In genomic region chr12:53984901-53985357, GRCh38 we compare ENCODE assay signal across 9 cellular contexts. TPM values are rescaled to one million over a fixed set of nuclear protein-coding genes. Genes with fewer than 3 reads are reported as not detected.
DNase-seq lines count a peak whose midpoint lies in the region; ATAC-seq, FAIRE-seq and TF ChIP-seq lines count a peak whose summit lies in the region.
"Had no signal": no experiment of that assay in that cellular context is flagged by ENCODE, and none has a peak within 500 bp of the region (broad histone marks: within the 10 kb centered on the region; RNA-seq: fewer than 3 reads in every experiment).

Gene HOXC10 (plus strand): TSS chr12:53985146. CDS start chr12:53985260, 114 bp downstream.

- peaks cover 58% of the 10 kb centered on the region for H3K27me3 ChIP-seq in CD4-positive, CD25-positive, alpha-beta regulatory T cell (ENCODE audit: control insufficient read depth, insufficient read depth, low read length)
- H3K27me3 ChIP-seq in effector memory CD4-positive, alpha-beta T cell (replicated peaks; ENCODE audit: control insufficient read depth, insufficient read depth, low read length, poor library complexity, severe bottlenecking), result peaks cover 95% of the 10 kb centered on the region

- DNase-seq in CD4-positive, CD25-positive, alpha-beta regulatory T cell, result peak; percentile 49 to 84 (median 52)
- peak; percentile 93 for DNase-seq in H54 (ENCODE audit: insufficient read length, low spot score)
- DNase-seq in NCI-H446 treated with DMSO at 0.1 percent for 48 hours (lab: John Stamatoyannopoulos, UW), result peak; percentile 88
- peak; percentile 52 to 80 for DNase-seq in activated CD4-positive, alpha-beta T cell treated with anti-CD3 and anti-CD28 coated beads, Interleukin-2, amount 50 U/mL, for 24 hours (ENCODE audit: low read depth in 1 of 2, low spot score in 1 of 2)
- DNase-seq in effector memory CD4-positive, alpha-beta T cell, result peak; percentile 37 to 58 (median 54)
- peak; percentile 66 to 77 (median 75) for DNase-seq in mucosa of descending colon
- peak; percentile 96 for DNase-seq in stimulated activated CD8-positive, alpha-beta memory T cell treated with anti-CD3 and anti-CD28 coated beads, Interleukin-4, amount 100 ng/mL, for 48 hours

- H3K4me1 Mint-ChIP-seq in CD4-positive, CD25-positive, alpha-beta regulatory T cell, result peaks cover 15 to 61% (median 31%) of the 10 kb centered on the region in 4 donors

- H3K27me3 Mint-ChIP-seq in CD4-positive, CD25-positive, alpha-beta regulatory T cell, result peaks cover 96% of the 10 kb centered on the region

- no peak within 1 kb of the TSS for H3K27ac ChIP-seq in CD4-positive, CD25-positive, alpha-beta regulatory T cell (ENCODE audit: insufficient read depth, low read length, poor library complexity, severe bottlenecking)
- no peak within 1 kb of the TSS for H3K27ac ChIP-seq in effector memory CD4-positive, alpha-beta T cell (ENCODE audit: insufficient read depth, low read length, poor library complexity, severe bottlenecking)

- no peak within 1 kb of the TSS for H3K4me3 ChIP-seq in CD4-positive, CD25-positive, alpha-beta regulatory T cell (ENCODE audit: low read depth, low read length)
- peak within 1 kb of the TSS; percentile 6 for H3K4me3 ChIP-seq in effector memory CD4-positive, alpha-beta T cell (ENCODE audit: insufficient read depth, low read depth, low read length, poor library complexity, severe bottlenecking)
- H3K4me3 ChIP-seq in mucosa of descending colon, result no peak within 1 kb of the TSS

- peaks cover 30% of the 10 kb centered on the region for H3K4me1 ChIP-seq in CD4-positive, CD25-positive, alpha-beta regulatory T cell (ENCODE audit: control insufficient read depth, insufficient read depth, low read length, poor library complexity, severe bottlenecking)
- peaks cover 18% of the 10 kb centered on the region for H3K4me1 ChIP-seq in effector memory CD4-positive, alpha-beta T cell (ENCODE audit: control insufficient read depth, insufficient read depth, low read length, poor library complexity, severe bottlenecking)
- peaks cover 12% of the 10 kb centered on the region for H3K4me1 ChIP-seq in mucosa of descending colon (ENCODE audit: low read depth)

- FAIRE-seq in H54 (lab: Jason Lieb, UNC), result peak; percentile 68

- H3K36me3 Mint-ChIP-seq in CD4-positive, CD25-positive, alpha-beta regulatory T cell, result no peaks in the 10 kb centered on the region

- no peaks in the 10 kb centered on the region for H3K36me3 ChIP-seq in CD4-positive, CD25-positive, alpha-beta regulatory T cell (ENCODE audit: control insufficient read depth, insufficient read depth, low read length)
- no peaks in the 10 kb centered on the region for H3K36me3 ChIP-seq in effector memory CD4-positive, alpha-beta T cell (ENCODE audit: control insufficient read depth, insufficient read depth, low read length)
- no peaks in the 10 kb centered on the region for H3K36me3 ChIP-seq in mucosa of descending colon (ENCODE audit: low read depth)

- ATAC-seq in CD4-positive, CD25-positive, alpha-beta regulatory T cell (ENCODE audit: low read depth in 2 of 2), result peak; percentile 29 to 41
- ATAC-seq in mucosa of descending colon (peak; percentile 82), GM18873 (IDR thresholded peaks at IDR 0.05; ENCODE audit: low FRiP score, unreplicated experiment) (no peak)

- H3K9me3 ChIP-seq in CD4-positive, CD25-positive, alpha-beta regulatory T cell (ENCODE audit: control insufficient read depth in 2 of 2, low read length in 2 of 2), result peaks cover 0 to 5% of the 10 kb centered on the region in 2 experiments
- H3K9me3 ChIP-seq in effector memory CD4-positive, alpha-beta T cell (ENCODE audit: control insufficient read depth, low read length), result no peaks in the 10 kb centered on the region
- no peaks in the 10 kb centered on the region for H3K9me3 ChIP-seq in mucosa of descending colon

- no peak for TF ChIP-seq POLR2A in H54 (IDR thresholded peaks at IDR 0.05; ENCODE audit: low read depth, low read length)

- H3K27ac Mint-ChIP-seq in CD4-positive, CD25-positive, alpha-beta regulatory T cell, result peak within 1 kb of the TSS in 1 of 3 donors; percentile 63

- intact Hi-C loops in mucosa of descending colon (cut with DNase I, micrococcal nuclease), result no loop called here

- H3K9me3 Mint-ChIP-seq in CD4-positive, CD25-positive, alpha-beta regulatory T cell, result peaks cover 0 to 9% (median 0%) of the 10 kb centered on the region in 7 donors

- peak within 1 kb of the TSS; percentile 56 to 86 (median 76) for H3K4me3 Mint-ChIP-seq in CD4-positive, CD25-positive, alpha-beta regulatory T cell

- no peak for TF ChIP-seq CTCF in mucosa of descending colon (IDR thresholded peaks at IDR 0.05)

RNA-seq across cellular contexts. Expression of gene HOXC10, which starts in this region (rescaled TPM):
- not detected for total RNA-seq in CD4-positive, CD25-positive, alpha-beta regulatory T cell
- polyA plus RNA-seq in CD4-positive, CD25-positive, alpha-beta regulatory T cell, result not detected
- not detected for total RNA-seq in mucosa of descending colon
- total RNA-seq: T-helper 2 cell treated with Interferon-gamma antibody and Interleukin-4, amounts not matched to agents 100 ng/mL and 5 ng/mL, for 36 hours had no signal

Comparison
In these comparisons a context has a peak if more than half of its experiments do, and no peak if none do; other contexts are left out.
1. Peak in DNase-seq and ATAC-seq in CD4-positive, CD25-positive, alpha-beta regulatory T cell; RNA of the gene not detected or under 1 TPM.
2. Peak in DNase-seq and ATAC-seq in mucosa of descending colon; RNA of the gene not detected or under 1 TPM.